22 cellular contexts compared by ENCODE assay signal in genomic region chr7:17863095-17863814, GRCh38.
DNase-seq lines count a peak whose midpoint lies in the region; ATAC-seq, FAIRE-seq and TF ChIP-seq lines count a peak whose summit lies in the region.
"Had no signal": no experiment of that assay in that cellular context is flagged by ENCODE, and none has a peak within 500 bp of the region (broad histone marks: within the 10 kb centered on the region; RNA-seq: fewer than 3 reads in every experiment).

No MANE protein-coding gene starts in this region.

- no peaks in the 10 kb centered on the region for H4K20me1 ChIP-seq in HepG2 (ENCODE audit: insufficient read depth, low read length)

- intact Hi-C loops in heart left ventricle (cut with DNase I) (no loop called here), Right ventricle myocardium inferior (cut with DNase I) (no loop called here), HepG2 (cut with micrococcal nuclease; ENCODE audit: unreplicated experiment) (loop anchor here (10.0 kb wide), 1 partner anchor 88 kb away; no protein-coding TSS in a partner anchor)

- H3K4me1 Mint-ChIP-seq in type B pancreatic cell (ENCODE audit: unreplicated experiment) (no peaks in the 10 kb centered on the region), T-helper 17 cell (peaks cover 9% of the 10 kb centered on the region)

- H3K4me3 Mint-ChIP-seq in type B pancreatic cell: no peak overlapping the region
- no peak overlapping the region for H3K4me3 Mint-ChIP-seq in T-helper 17 cell
- H3K4me3 Mint-ChIP-seq: CD8-positive, alpha-beta T cell had no signal

- WGBS in heart left ventricle, 4 donors: 85 to 91% (median 87%) methylated on average over 5 to 7 of the region's 7 CpGs
- WGBS in HepG2 (ENCODE audit: low lambda C conversion rate): 100% methylated on average over 4 of the region's 7 CpGs

- no peak for TF ChIP-seq CTCF in heart left ventricle (IDR thresholded peaks at IDR 0.05)
- TF ChIP-seq CTCF in bronchial epithelial cell (IDR thresholded peaks at IDR 0.05; ENCODE audit: insufficient read depth, low read length, severe bottlenecking): no peak
- no peak for TF ChIP-seq CTCF in HepG2 (CRISPR knock-in tag; IDR thresholded peaks at IDR 0.05)
- TF ChIP-seq CTCF in type B pancreatic cell (conservative IDR thresholded peaks at IDR 0.05): no peak

- peak in 3 of 4 donors; percentile 34 to 55 (median 38) for ATAC-seq in heart left ventricle
- ATAC-seq in Right ventricle myocardium inferior: no peak
- ATAC-seq in HepG2: peak; percentile 38; the same call in 2 of the 3 replicates
- ATAC-seq in T-helper 17 cell: no peak
- ATAC-seq: CD8-positive, alpha-beta T cell; GM12878 had no signal

- no peaks in the 10 kb centered on the region for H3K27me3 ChIP-seq in heart left ventricle
- H3K27me3 ChIP-seq in bronchial epithelial cell (ENCODE audit: control insufficient read depth, insufficient read depth, low read length): no peaks in the 10 kb centered on the region
- H3K27me3 ChIP-seq in HepG2 (ENCODE audit: control insufficient read depth in 1 of 2, insufficient read depth in 2 of 2, low read length in 2 of 2): no peaks in the 10 kb centered on the region
- H3K27me3 ChIP-seq: BLaER1 treated with 17β-estradiol and CSF1 and Interleukin-3, amounts not matched to agents 10 nM and 100 nM; SJSA1 had no signal

- POLR2A ChIA-PET in HepG2 (lab: Yijun Ruan, JAX): no interaction called here

- TF ChIP-seq RAD21 in HepG2 (CRISPR knock-in tag; IDR thresholded peaks at IDR 0.05): no peak

- H3K9me3 ChIP-seq in heart left ventricle: peaks cover 0 to 27% (median 5%) of the 10 kb centered on the region in 12 donors
- no peaks in the 10 kb centered on the region for H3K9me3 ChIP-seq in HepG2 (ENCODE audit: low read length)
- no peaks in the 10 kb centered on the region for H3K9me3 ChIP-seq in T-helper 17 cell (ENCODE audit: control insufficient read depth, low read length, poor library complexity, severe bottlenecking)
- H3K9me3 ChIP-seq: SJSA1 had no signal

- H3K4me1 ChIP-seq in heart left ventricle: peaks cover 0 to 12% (median 5%) of the 10 kb centered on the region in 12 donors
- no peaks in the 10 kb centered on the region for H3K4me1 ChIP-seq in HepG2 (ENCODE audit: insufficient read depth, low read length)
- H3K4me1 ChIP-seq: SJSA1 had no signal

- FAIRE-seq in bronchial epithelial cell (lab: Jason Lieb, UNC): peak; percentile 28
- FAIRE-seq in HepG2 (lab: Jason Lieb, UNC): no peak

- CTCF ChIA-PET in HepG2 (lab: Yijun Ruan, JAX; ENCODE audit: low intra/inter-chr PET ratio, low total read pairs): no interaction called here

- H3K79me2 ChIP-seq in HepG2 (ENCODE audit: insufficient read depth, low read length): no peaks in the 10 kb centered on the region

- in situ Hi-C loops in HepG2 (cut with HindIII; ENCODE audit: extremely low pct_ligation_motif_present, low pct_unique_long_range_greater_than_20kb): no loop called here

- H3K27me3 Mint-ChIP-seq in type B pancreatic cell (no peaks in the 10 kb centered on the region), T-helper 17 cell (no peaks in the 10 kb centered on the region)

- peaks cover 10% of the 10 kb centered on the region for H3K9me3 Mint-ChIP-seq in type B pancreatic cell
- H3K9me3 Mint-ChIP-seq: CD8-positive, alpha-beta T cell had no signal

- H3K36me3 Mint-ChIP-seq in type B pancreatic cell: peaks cover 49% of the 10 kb centered on the region
- peaks cover 12% of the 10 kb centered on the region for H3K36me3 Mint-ChIP-seq in T-helper 17 cell (ENCODE audit: low read depth)

- TF ChIP-seq EP300 in HepG2 (IDR thresholded peaks at IDR 0.05; ENCODE audit: low read depth in 2 of 2, low read length in 2 of 2) (no peak), HepG2 (CRISPR knock-in tag; IDR thresholded peaks at IDR 0.05; ENCODE audit: borderline replicate concordance) (no peak)

- H3K27ac Mint-ChIP-seq in type B pancreatic cell (no peak overlapping the region), T-helper 17 cell (no peak overlapping the region)
- H3K27ac Mint-ChIP-seq: CD8-positive, alpha-beta T cell had no signal

- BruUV-seq in HepG2 (replicated peaks; lab: Mats Ljungman, UMichigan): no TSS peak

- H3K9ac ChIP-seq in HepG2 (ENCODE audit: insufficient read depth, low read depth, low read length): no peak overlapping the region
- H3K9ac ChIP-seq: BLaER1 treated with 17β-estradiol and CSF1 and Interleukin-3, amounts not matched to agents 10 nM and 100 nM had no signal

- H3K36me3 ChIP-seq in heart left ventricle (peaks cover 0 to 50% (median 32%) of the 10 kb centered on the region in 9 donors), bronchial epithelial cell (ENCODE audit: control insufficient read depth, insufficient read depth, low read length) (peaks cover 2% of the 10 kb centered on the region), HepG2 (replicated peaks in 1 of 2; ENCODE audit: control insufficient read depth in 1 of 2, insufficient read depth in 2 of 2, low read length in 2 of 2) (peaks cover 3 to 23% of the 10 kb centered on the region in 2 experiments; a peak in 3 of 5 replicates)

- H3K4me3 ChIP-seq in heart left ventricle (no peak overlapping the region), bronchial epithelial cell (ENCODE audit: low read depth, low read length) (no peak overlapping the region), HepG2 (replicated peaks in 1 of 3; ENCODE audit: insufficient read depth in 1 of 3, low read depth in 2 of 3, low read length in 3 of 3) (no peak overlapping the region)
- H3K4me3 ChIP-seq: BLaER1 treated with 17β-estradiol and CSF1 and Interleukin-3, amounts not matched to agents 10 nM and 100 nM; GM12878; SJSA1 had no signal

- no peak overlapping the region for H3K4me2 ChIP-seq in HepG2 (ENCODE audit: low read depth, low read length)
- H3K4me2 ChIP-seq: BLaER1 treated with 17β-estradiol and CSF1 and Interleukin-3, amounts not matched to agents 10 nM and 100 nM had no signal

- H2AFZ ChIP-seq in HepG2 (ENCODE audit: low read length): no peak overlapping the region

- TF ChIP-seq POLR2A in heart left ventricle (IDR thresholded peaks at IDR 0.05) (no peak), HepG2 (IDR thresholded peaks at IDR 0.05; ENCODE audit: insufficient read depth in 1 of 2, low read depth in 2 of 2, low read length in 2 of 2) (no peak)

- H3K27ac ChIP-seq in heart left ventricle (no peak overlapping the region), HepG2 (ENCODE audit: extremely low read length, insufficient read depth, low read length) (no peak overlapping the region)
- H3K27ac ChIP-seq: BLaER1 treated with 17β-estradiol and CSF1 and Interleukin-3, amounts not matched to agents 10 nM and 100 nM; SJSA1 had no signal

- DNase-seq in heart left ventricle (peak in 1 of 5 donors; percentile 40), Right ventricle myocardium inferior (ENCODE audit: missing footprints) (no peak), bronchial epithelial cell (ENCODE audit: low read depth) (no peak), HepG2 (ENCODE audit: low spot score) (no peak), mucosa of gallbladder (ENCODE audit: low spot score) (no peak), type B pancreatic cell (ENCODE audit: extremely low spot score, unreplicated experiment) (no peak), T-helper 17 cell (no peak)
- DNase-seq: 8988T; CD8-positive, alpha-beta T cell; DND-41; HCEC 1CT; KBM-7; MM.1S; NCI-H1092; NCI-H1436 treated with DMSO at 0.1 percent for 48 hours; NCI-H1930; NCI-H2227 treated with DMSO at 0.1 percent for 48 hours; NCI-H510A; NCI-H748 treated with DMSO at 0.1 percent for 48 hours had no signal

TF ChIP-seq in HepG2, 621 proteins besides CTCF, POLR2A, EP300 and RAD21:
- 0 out of 4 replicates have a peak, but pooled peaks of 1 of the 2 experiments have one; percentile 9 for TF ChIP-seq MAFK (conservative IDR thresholded peaks at IDR 0.05 in 1 of 2, IDR thresholded peaks at IDR 0.05 in 1 of 2; ENCODE audit: low read length in 2 of 2)
- TF ChIP-seq, protein P1, sequence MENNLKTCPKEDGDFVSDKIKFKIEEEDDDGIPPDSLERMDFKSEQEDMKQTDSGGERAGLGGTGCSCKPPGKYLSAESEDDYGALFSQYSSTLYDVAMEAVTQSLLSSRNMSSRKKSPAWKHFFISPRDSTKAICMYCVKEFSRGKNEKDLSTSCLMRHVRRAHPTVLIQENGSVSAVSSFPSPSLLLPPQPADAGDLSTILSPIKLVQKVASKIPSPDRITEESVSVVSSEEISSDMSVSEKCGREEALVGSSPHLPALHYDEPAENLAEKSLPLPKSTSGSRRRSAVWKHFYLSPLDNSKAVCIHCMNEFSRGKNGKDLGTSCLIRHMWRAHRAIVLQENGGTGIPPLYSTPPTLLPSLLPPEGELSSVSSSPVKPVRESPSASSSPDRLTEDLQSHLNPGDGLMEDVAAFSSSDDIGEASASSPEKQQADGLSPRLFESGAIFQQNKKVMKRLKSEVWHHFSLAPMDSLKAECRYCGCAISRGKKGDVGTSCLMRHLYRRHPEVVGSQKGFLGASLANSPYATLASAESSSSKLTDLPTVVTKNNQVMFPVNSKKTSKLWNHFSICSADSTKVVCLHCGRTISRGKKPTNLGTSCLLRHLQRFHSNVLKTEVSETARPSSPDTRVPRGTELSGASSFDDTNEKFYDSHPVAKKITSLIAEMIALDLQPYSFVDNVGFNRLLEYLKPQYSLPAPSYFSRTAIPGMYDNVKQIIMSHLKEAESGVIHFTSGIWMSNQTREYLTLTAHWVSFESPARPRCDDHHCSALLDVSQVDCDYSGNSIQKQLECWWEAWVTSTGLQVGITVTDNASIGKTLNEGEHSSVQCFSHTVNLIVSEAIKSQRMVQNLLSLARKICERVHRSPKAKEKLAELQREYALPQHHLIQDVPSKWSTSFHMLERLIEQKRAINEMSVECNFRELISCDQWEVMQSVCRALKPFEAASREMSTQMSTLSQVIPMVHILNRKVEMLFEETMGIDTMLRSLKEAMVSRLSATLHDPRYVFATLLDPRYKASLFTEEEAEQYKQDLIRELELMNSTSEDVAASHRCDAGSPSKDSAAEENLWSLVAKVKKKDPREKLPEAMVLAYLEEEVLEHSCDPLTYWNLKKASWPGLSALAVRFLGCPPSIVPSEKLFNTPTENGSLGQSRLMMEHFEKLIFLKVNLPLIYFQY (CRISPR knock-in tag; IDR thresholded peaks at IDR 0.05; ENCODE audit: borderline replicate concordance): no peak
TF ChIP-seq in HepG2: peak in this region for 1.

Comparison
In these comparisons a context has a peak if more than half of its experiments do, and no peak if none do; other contexts are left out.
1. ATAC-seq: peak in heart left ventricle (3 of 4) and HepG2 (single experiment); none in Right ventricle myocardium inferior (single experiment) and T-helper 17 cell (single experiment).